In genomic region chr5:181184845-181185216, GRCh38 we compare ENCODE assay signal across 11 cellular contexts. TPM values are rescaled to one million over a fixed set of nuclear protein-coding genes. Genes with fewer than 3 reads are reported as not detected.
DNase-seq lines count a peak whose midpoint lies in the region; ATAC-seq and TF ChIP-seq lines count a peak whose summit lies in the region.
"Had no signal": no experiment of that assay in that cellular context is flagged by ENCODE, and none has a peak within 500 bp of the region (broad histone marks: within the 10 kb centered on the region; RNA-seq: fewer than 3 reads in every experiment).

No MANE protein-coding gene starts in this region.

- peaks cover 4% of the 10 kb centered on the region for H3K4me1 ChIP-seq in CD8-positive, alpha-beta memory T cell (ENCODE audit: insufficient read depth, low read length)
- peaks cover 31% of the 10 kb centered on the region for H3K4me1 ChIP-seq in KMS-11 (ENCODE audit: low read depth, poor library complexity, severe bottlenecking)
- H3K4me1 ChIP-seq in neural progenitor cell = peaks cover under 1% of the 10 kb centered on the region

- no peaks in the 10 kb centered on the region for H3K27me3 ChIP-seq in CD8-positive, alpha-beta memory T cell (ENCODE audit: insufficient read depth, low read length, poor library complexity, severe bottlenecking)
- no peaks in the 10 kb centered on the region for H3K27me3 ChIP-seq in KMS-11 (ENCODE audit: insufficient read depth, low read depth)
- peaks cover 10% of the 10 kb centered on the region for H3K27me3 ChIP-seq in neural progenitor cell

- H3K4me1 Mint-ChIP-seq in CD8-positive, alpha-beta memory T cell = peaks cover 43 to 58% (median 54%) of the 10 kb centered on the region in 3 donors
- H3K4me1 Mint-ChIP-seq in neural progenitor cell = peaks cover 28% of the 10 kb centered on the region

- peaks cover 0 to 17% (median 0%) of the 10 kb centered on the region in 3 donors for H3K36me3 Mint-ChIP-seq in CD8-positive, alpha-beta memory T cell
- H3K36me3 Mint-ChIP-seq in neural progenitor cell = peaks cover 8% of the 10 kb centered on the region

- CTCF ChIA-PET in CD8-positive, alpha-beta memory T cell (lab: Charles Lee) = interaction anchor here (0.6 to 2.9 kb wide), 17 partner anchors 8 to 354 kb away, joined by 3 to 19 read pairs (median 5); partner anchors contain the start of genes RACK1, TRIM41, TRIM52 and TRIM7

- peak overlapping the region; percentile 59 for H3K27ac ChIP-seq in CD8-positive, alpha-beta memory T cell (ENCODE audit: low read depth, low read length)
- H3K27ac ChIP-seq in KMS-11 (peak overlapping the region; percentile 95), neural progenitor cell (no peak overlapping the region)

- H4K20me1 ChIP-seq in KMS-11 (ENCODE audit: insufficient read depth) (no peaks in the 10 kb centered on the region), neural progenitor cell (ENCODE audit: low read depth) (peaks cover 10% of the 10 kb centered on the region)

- H3K36me3 ChIP-seq in CD8-positive, alpha-beta memory T cell (ENCODE audit: insufficient read depth, low read length) = no peaks in the 10 kb centered on the region
- H3K36me3 ChIP-seq in KMS-11 (ENCODE audit: insufficient read depth) (no peaks in the 10 kb centered on the region), neural progenitor cell (no peaks in the 10 kb centered on the region)

- peaks cover 37% of the 10 kb centered on the region for H3F3A ChIP-seq in neural progenitor cell (ENCODE audit: low read depth)

- H2AFZ ChIP-seq in KMS-11 (ENCODE audit: low read depth) (peak overlapping the region; percentile 91), neural progenitor cell (replicated peaks) (peak overlapping the region; percentile 84)

- no peaks in the 10 kb centered on the region for H3K79me2 ChIP-seq in KMS-11 (ENCODE audit: insufficient read depth, low read depth)
- H3K79me2 ChIP-seq in neural progenitor cell (ENCODE audit: low read depth) = no peaks in the 10 kb centered on the region

- in situ Hi-C loops in astrocyte of the spinal cord (cut with HindIII; ENCODE audit: low sequenced_read_pairs) = no loop called here

- peaks cover 0 to 26% of the 10 kb centered on the region in 2 donors for H3K27me3 Mint-ChIP-seq in CD8-positive, alpha-beta memory T cell
- H3K27me3 Mint-ChIP-seq in neural progenitor cell (ENCODE audit: insufficient read depth, low read depth) = peaks cover 32% of the 10 kb centered on the region

- H3K4me3 ChIP-seq in CD8-positive, alpha-beta memory T cell (ENCODE audit: low read length) = peak overlapping the region; percentile 64
- H3K4me3 ChIP-seq in KMS-11 (IDR thresholded peaks at IDR 0.05; ENCODE audit: insufficient read depth, low read depth, low read length) (no peak overlapping the region), astrocyte of the spinal cord (ENCODE audit: low read depth, low read length) (peak overlapping the region; percentile 47), neural progenitor cell (peak overlapping the region; percentile 47)

- DNase-seq in CD8-positive, alpha-beta memory T cell = no peak
- DNase-seq in astrocyte of the spinal cord (ENCODE audit: low read depth, low spot score) (no peak), neural progenitor cell (ENCODE audit: low spot score) (no peak), NCI-H1694 (lab: John Stamatoyannopoulos, UW) (no peak), pons (ENCODE audit: low spot score) (no peak)
- DNase-seq: NCI-H1092 treated with DMSO at 0.1 percent for 48 hours had no signal

- no peak for TF ChIP-seq CTCF in KMS-11 (conservative IDR thresholded peaks at IDR 0.05; ENCODE audit: low read depth, low read length)
- no peak for TF ChIP-seq CTCF in astrocyte of the spinal cord (IDR thresholded peaks at IDR 0.05; ENCODE audit: low read depth, low read length)
- TF ChIP-seq CTCF in neural progenitor cell (IDR thresholded peaks at IDR 0.05) = no peak

- peak overlapping the region in 6 of 8 donors; percentile 15 to 97 (median 90) for H3K27ac Mint-ChIP-seq in CD8-positive, alpha-beta memory T cell
- H3K27ac Mint-ChIP-seq in neural progenitor cell = no peak overlapping the region

- ATAC-seq in GM19023 (IDR thresholded peaks at IDR 0.05; ENCODE audit: unreplicated experiment) (no peak), HG03439 (IDR thresholded peaks at IDR 0.05; ENCODE audit: unreplicated experiment) (no peak)

- peak overlapping the region; percentile 85 to 95 (median 91) for H3K4me3 Mint-ChIP-seq in CD8-positive, alpha-beta memory T cell
- H3K4me3 Mint-ChIP-seq in neural progenitor cell = no peak overlapping the region

- H3K9me3 ChIP-seq in CD8-positive, alpha-beta memory T cell (ENCODE audit: low read length) = no peaks in the 10 kb centered on the region
- no peaks in the 10 kb centered on the region for H3K9me3 ChIP-seq in neural progenitor cell (ENCODE audit: low read depth)

- H3K9ac ChIP-seq in KMS-11 (peak overlapping the region; percentile 83), neural progenitor cell (no peak overlapping the region)

- H3K9me3 Mint-ChIP-seq in CD8-positive, alpha-beta memory T cell = peaks cover 0 to 12% (median 8%) of the 10 kb centered on the region in 5 donors
- peaks cover 18% of the 10 kb centered on the region for H3K9me3 Mint-ChIP-seq in neural progenitor cell

- POLR2A ChIA-PET in CD8-positive, alpha-beta memory T cell (lab: Charles Lee) = interaction anchor here (1.3 to 2.3 kb wide), 5 partner anchors 11 to 76 kb away, joined by 4 to 20 read pairs (median 10); partner anchors contain the start of genes RACK1, TRIM41 and TRIM52

- H3K4me2 ChIP-seq in KMS-11 (peak overlapping the region; percentile 68), neural progenitor cell (no peak overlapping the region)

RNA-seq across cellular contexts. Expression of gene TRIM7, which starts 20.2 kb away (rescaled TPM):
- 1 to 10 TPM; 2.2 to 2.3 TPM for total RNA-seq in CD8-positive, alpha-beta memory T cell
- 0.74 TPM for polyA plus RNA-seq in CD8-positive, alpha-beta memory T cell
- total RNA-seq in neural progenitor cell (ENCODE audit: low replicate concordance) = not detected in 2 replicates

RNA-seq across cellular contexts. Expression of gene OR2V2, which starts 37.4 kb away (rescaled TPM):
- total RNA-seq in CD8-positive, alpha-beta memory T cell = not detected
- not detected for polyA plus RNA-seq in CD8-positive, alpha-beta memory T cell
- total RNA-seq in neural progenitor cell (ENCODE audit: low replicate concordance) = not detected in 2 replicates
- total RNA-seq: H7, lung microvascular endothelial cell had no signal

RNA-seq across cellular contexts. Expression of gene TRIM41, which starts 38.2 kb away (rescaled TPM):
- 10 to 100 TPM; 35.2 to 42.7 TPM for total RNA-seq in CD8-positive, alpha-beta memory T cell
- polyA plus RNA-seq in CD8-positive, alpha-beta memory T cell = 2.2 TPM
- 8.1 and 24.2 TPM in 2 replicates for total RNA-seq in neural progenitor cell (ENCODE audit: low replicate concordance)

RNA-seq across cellular contexts. Expression of gene OR2V1, which starts 53.9 kb away (rescaled TPM):
- total RNA-seq in CD8-positive, alpha-beta memory T cell = not detected
- polyA plus RNA-seq in CD8-positive, alpha-beta memory T cell = not detected
- not detected in 2 replicates for total RNA-seq in neural progenitor cell (ENCODE audit: low replicate concordance)
- total RNA-seq: H7, lung microvascular endothelial cell had no signal

RNA-seq across cellular contexts. Expression of gene RACK1, which starts 58.9 kb away (rescaled TPM):
- 1,000 to 10,000 TPM; 2,341 to 2,398 TPM for total RNA-seq in CD8-positive, alpha-beta memory T cell
- 1,821 TPM for polyA plus RNA-seq in CD8-positive, alpha-beta memory T cell
- total RNA-seq in neural progenitor cell (ENCODE audit: low replicate concordance) = 2,816 and 3,567 TPM in 2 replicates
